ENCODE assay signal across 8 cellular contexts in the genomic region with DNA sequence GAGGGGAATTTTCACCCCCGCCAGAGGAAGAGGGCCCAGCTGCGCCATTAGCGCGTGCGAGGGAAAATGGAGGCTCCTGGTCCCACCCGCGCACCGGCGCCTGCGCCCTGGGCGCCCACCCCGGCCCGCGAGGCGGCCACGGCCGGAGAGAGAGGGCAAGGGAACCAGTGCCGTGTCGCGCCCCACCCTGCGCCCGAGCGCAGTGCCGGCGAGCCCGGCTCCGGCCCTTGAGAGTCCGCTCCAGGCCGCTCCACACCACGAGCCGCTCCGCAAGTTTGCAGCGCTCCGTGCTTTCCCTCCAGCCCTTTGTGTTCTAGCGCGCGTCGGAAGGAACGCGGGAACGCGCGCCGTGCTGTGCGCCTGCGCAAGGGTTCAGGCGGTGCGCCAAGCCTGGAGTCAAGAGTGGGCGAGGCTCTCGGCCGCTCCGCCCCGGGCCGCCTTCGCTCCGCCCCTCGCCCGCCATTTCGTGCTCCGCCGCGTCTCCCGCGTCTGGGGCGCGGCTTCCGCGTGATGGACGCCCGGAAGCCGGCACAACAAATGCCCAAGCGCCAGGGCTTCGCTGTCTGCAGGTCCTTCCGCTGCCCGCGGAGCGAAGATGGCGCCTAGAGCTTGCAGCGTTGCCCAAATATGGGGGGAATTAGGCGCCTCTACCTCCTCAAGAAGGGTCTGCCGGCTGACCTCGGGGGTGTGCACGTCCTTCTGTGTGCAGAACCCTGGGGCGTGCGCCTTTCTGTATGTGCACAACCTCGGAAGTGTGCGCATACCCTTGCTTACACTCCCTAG. TPM values are rescaled to one million over a fixed set of nuclear protein-coding genes. Genes with fewer than 3 reads are reported as not detected.
DNase-seq lines count a peak whose midpoint lies in the region; ATAC-seq and TF ChIP-seq lines count a peak whose summit lies in the region.

No MANE protein-coding gene starts in this region.

- no peak overlapping the region for H2AFZ ChIP-seq in HCT116 (ENCODE audit: low read depth, low read length, poor library complexity, severe bottlenecking)

- no TSS peak for BruUV-seq in HCT116 (replicated peaks; lab: Mats Ljungman, UMichigan)

- no peak for TF ChIP-seq RAD21 in HCT116 (IDR thresholded peaks at IDR 0.05; ENCODE audit: low read depth)

- RAD21 ChIA-PET in HCT116 (lab: Charles Lee; ENCODE audit: low non-redundant PET in 1 of 2, low total read pairs in 2 of 2, uncharacterized antibody in 2 of 2, unreplicated experiment in 2 of 2): interaction anchor here in 1 of 2 experiments (1.0 kb wide), 1 partner anchor 50 kb away, joined by 3 read pairs; no protein-coding TSS in a partner anchor

- TF ChIP-seq POLR2A in HCT116 (IDR thresholded peaks at IDR 0.05; ENCODE audit: borderline replicate concordance, extremely low read depth, insufficient read depth, insufficient read length) (no peak), breast epithelium (IDR thresholded peaks at IDR 0.05) (no peak)

- H3K4me1 ChIP-seq in HCT116 (ENCODE audit: control insufficient read depth in 1 of 2, insufficient read depth in 2 of 2, low read length in 2 of 2): peaks cover 25 to 75% of the 10 kb centered on the region in 2 experiments
- no peaks in the 10 kb centered on the region for H3K4me1 ChIP-seq in breast epithelium

- H3K27me3 ChIP-seq in GM06990 (replicated peaks; ENCODE audit: control insufficient read depth, insufficient read depth, low read length) (no peaks in the 10 kb centered on the region), HCT116 (ENCODE audit: insufficient read depth, low read length) (no peaks in the 10 kb centered on the region), breast epithelium (no peaks in the 10 kb centered on the region)

- H4K20me1 ChIP-seq in HCT116 (ENCODE audit: insufficient read depth): no peaks in the 10 kb centered on the region

- H3K9ac ChIP-seq in HCT116 (ENCODE audit: low read length): peak overlapping the region; percentile 73

- DNase-seq in GM06990 (ENCODE audit: extremely low read depth, insufficient read length): peak; percentile 99
- peak; percentile 97 for DNase-seq in HCT116 (ENCODE audit: low read depth, low spot score)
- DNase-seq in NAMALWA (ENCODE audit: low spot score): peak; percentile 98
- peak; percentile 91 to 97 for DNase-seq in breast epithelium (ENCODE audit: low spot score in 2 of 2)
- DNase-seq in iPS-NIHi11 (ENCODE audit: low spot score): peak; percentile 91
- no peak for DNase-seq in H4 (ENCODE audit: low spot score)

- CTCF ChIA-PET in HCT116 (lab: Charles Lee): no interaction called here

- H3K79me2 ChIP-seq in HCT116 (ENCODE audit: insufficient read depth, low read length): no peaks in the 10 kb centered on the region

- peak overlapping the region; percentile 86 for H3K4me2 ChIP-seq in HCT116 (ENCODE audit: low read length)

- intact Hi-C loops in HCT116 (cut with micrococcal nuclease): loop anchor here (1.0 kb wide), 2 partner anchors 20 to 45 kb away; no protein-coding TSS in a partner anchor
- intact Hi-C loops in breast epithelium (cut with DNase I; ENCODE audit: low total_unique reads): loop anchor here (10.0 kb wide), 1 partner anchor 53 kb away; no protein-coding TSS in a partner anchor

- TF ChIP-seq CTCF in GM06990 (IDR thresholded peaks at IDR 0.05; ENCODE audit: insufficient read depth, low read length, poor library complexity, severe bottlenecking): no peak
- TF ChIP-seq CTCF in HCT116 (IDR thresholded peaks at IDR 0.05 in 2 of 3, conservative IDR thresholded peaks at IDR 0.05 in 1 of 3; ENCODE audit: borderline replicate concordance in 1 of 3, insufficient read depth in 1 of 3, low read depth in 2 of 3, low read length in 2 of 3): no peak
- no peak for TF ChIP-seq CTCF in VCaP (conservative IDR thresholded peaks at IDR 0.05)
- peak in 1 of 3 donors; percentile 9 for TF ChIP-seq CTCF in breast epithelium (IDR thresholded peaks at IDR 0.05)

- peak overlapping the region; percentile 58 for H3K4me3 ChIP-seq in GM06990 (replicated peaks; ENCODE audit: low read depth, low read length)
- H3K4me3 ChIP-seq in HCT116 (replicated peaks in 1 of 2; ENCODE audit: low read depth in 1 of 2, low read length in 2 of 2): peak overlapping the region; percentile 56 to 62
- H3K4me3 ChIP-seq in breast epithelium: peak overlapping the region; percentile 34 to 72 (median 61)
- H3K4me3 ChIP-seq in skin epidermis: peak overlapping the region; percentile 33 to 50 (median 40)

- H3K36me3 ChIP-seq in GM06990 (ENCODE audit: control insufficient read depth, insufficient read depth, low read length) (no peaks in the 10 kb centered on the region), HCT116 (ENCODE audit: control insufficient read depth in 1 of 2, insufficient read depth in 2 of 2, low read length in 2 of 2) (no peaks in the 10 kb centered on the region), breast epithelium (no peaks in the 10 kb centered on the region)

- no peaks in the 10 kb centered on the region for H3K9me3 ChIP-seq in HCT116 (ENCODE audit: control insufficient read depth in 1 of 2, insufficient read depth in 1 of 2, low read depth in 1 of 2, low read length in 2 of 2)
- no peaks in the 10 kb centered on the region for H3K9me3 ChIP-seq in breast epithelium

- H3K27ac ChIP-seq in HCT116 (ENCODE audit: low read depth, low read length) (peak overlapping the region; percentile 99), VCaP (peak overlapping the region; percentile 68), breast epithelium (peak overlapping the region; percentile 94 to 95), skin epidermis (peak overlapping the region; percentile 88 to 100 (median 97))

- ATAC-seq in HCT116: peak; percentile 58

- H3K9me2 ChIP-seq in HCT116 (ENCODE audit: insufficient read depth): no peaks in the 10 kb centered on the region

- POLR2A ChIA-PET in HCT116 (lab: Charles Lee): interaction anchor here (1.1 to 1.9 kb wide), 3 partner anchors 11 to 45 kb away, joined by 3 to 10 read pairs (median 4); no protein-coding TSS in a partner anchor

TF ChIP-seq in HCT116, 20 proteins besides CTCF, POLR2A, EP300 and RAD21:
- TF ChIP-seq YY1 (IDR thresholded peaks at IDR 0.05; ENCODE audit: extremely low read depth, insufficient replicate concordance, low read depth, low read length) (peak; percentile 99), ZBTB33 (IDR thresholded peaks at IDR 0.05; ENCODE audit: extremely low read depth, insufficient replicate concordance, low read length) (peak; percentile 55), TCF7L2 (IDR thresholded peaks at IDR 0.05; ENCODE audit: borderline replicate concordance, extremely low read depth, insufficient read depth, insufficient read length) (peak; percentile 68), EZH2phosphoT487 (IDR thresholded peaks at IDR 0.05; ENCODE audit: borderline replicate concordance) (no peak), POLR2AphosphoS5 (IDR thresholded peaks at IDR 0.05; ENCODE audit: low read depth, low read length) (peak; percentile 81), ZFX (IDR thresholded peaks at IDR 0.05) (peak; percentile 65; the same call in 1 of the 2 replicates), FOSL1 (IDR thresholded peaks at IDR 0.05; ENCODE audit: low read depth) (no peak)

RNA-seq across cellular contexts. Expression of gene PTMA, which starts 46.1 kb away (rescaled TPM):
- total RNA-seq in HCT116 (2021; ENCODE audit: unreplicated experiment) (2,752 TPM), breast epithelium (1,000 to 10,000 TPM in 1 of 3 donors, 100 to 1,000 TPM in 2; 678 to 1,077 (median 956) TPM)
- 2,841 and 3,306 TPM in 2 replicates for polyA plus RNA-seq in HCT116 (2012)
- 1,956 and 2,048 TPM in 2 replicates for total RNA-seq in H4 (2014; rRNA removed; shearing (Covaris generic))
